ENCODE assay signal across 9 cellular contexts in the genomic region with DNA sequence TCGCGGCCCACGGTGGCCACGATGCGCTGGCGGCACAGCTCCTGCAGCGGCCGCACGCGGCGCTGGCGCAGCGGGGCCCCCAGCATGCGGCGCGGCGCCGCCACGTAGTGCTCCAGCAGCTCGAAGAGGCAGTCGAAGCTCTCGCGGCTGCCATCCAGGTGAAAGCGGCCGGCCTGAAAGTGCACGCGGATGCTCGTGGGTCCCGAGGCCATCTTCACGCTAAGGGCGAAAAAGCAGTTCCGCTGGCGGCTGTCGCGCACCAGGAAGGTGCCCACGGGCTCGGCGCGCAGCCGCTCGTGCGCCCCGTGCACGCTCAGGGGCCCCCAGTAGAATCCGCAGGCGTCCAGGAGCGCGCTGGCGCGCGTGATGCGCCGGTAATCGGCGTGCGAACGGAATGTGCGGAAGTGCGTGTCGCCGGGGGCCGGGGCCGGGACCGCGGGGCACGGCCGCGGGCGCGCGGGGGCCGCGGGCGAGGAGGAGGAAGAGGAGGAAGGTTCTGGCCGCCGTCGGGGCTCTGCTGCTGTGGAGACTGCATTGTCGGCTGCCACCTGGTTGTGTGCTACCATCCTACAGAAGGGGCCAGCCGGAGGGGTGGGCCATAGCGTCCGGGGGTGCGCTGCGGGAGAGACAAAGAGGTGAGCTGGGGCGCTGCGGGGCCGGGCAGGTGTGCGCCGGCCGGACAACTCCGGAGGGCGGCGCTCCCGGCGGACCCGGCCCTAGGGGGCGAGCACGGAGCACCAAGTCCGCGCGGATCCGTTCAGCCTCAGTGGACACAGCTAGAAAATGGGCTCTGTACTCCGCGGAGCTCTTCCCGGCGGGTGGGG. TPM values are rescaled to one million over a fixed set of nuclear protein-coding genes. Genes with fewer than 3 reads are reported as not detected.
DNase-seq lines count a peak whose midpoint lies in the region; ATAC-seq and TF ChIP-seq lines count a peak whose summit lies in the region.
"Had no signal": no experiment of that assay in that cellular context is flagged by ENCODE, and none has a peak within 500 bp of the region (broad histone marks: within the 10 kb centered on the region; RNA-seq: fewer than 3 reads in every experiment).

No MANE protein-coding gene starts in this region.

- H3K9ac ChIP-seq in iPS-15b (ENCODE audit: low read depth, low read length) = peak overlapping the region; percentile 81
- peak overlapping the region; percentile 80 for H3K9ac ChIP-seq in smooth muscle cell (ENCODE audit: low read depth)

- peaks cover 35% of the 10 kb centered on the region for H4K20me1 ChIP-seq in smooth muscle cell (ENCODE audit: low read depth)

- H3K27me3 ChIP-seq in SJSA1 (replicated peaks) = no peaks in the 10 kb centered on the region
- peaks cover 2% of the 10 kb centered on the region for H3K27me3 ChIP-seq in iPS-15b (ENCODE audit: control insufficient read depth, insufficient read depth, low read length)
- no peaks in the 10 kb centered on the region for H3K27me3 ChIP-seq in smooth muscle cell (ENCODE audit: low read depth)

- peak; percentile 20 for ATAC-seq in HG02943 (IDR thresholded peaks at IDR 0.05; ENCODE audit: low read depth, unreplicated experiment)

- H3K4me1 ChIP-seq in SJSA1 (replicated peaks) = peaks cover 57% of the 10 kb centered on the region
- peaks cover 8% of the 10 kb centered on the region for H3K4me1 ChIP-seq in iPS-15b (ENCODE audit: control insufficient read depth, insufficient read depth, low read length)
- H3K4me1 ChIP-seq in smooth muscle cell (ENCODE audit: low read depth) = peaks cover 10% of the 10 kb centered on the region

- H3K27ac ChIP-seq in SJSA1 = no peak overlapping the region
- peak overlapping the region; percentile 30 for H3K27ac ChIP-seq in smooth muscle cell (ENCODE audit: low read depth)

- no peak overlapping the region for H2AFZ ChIP-seq in smooth muscle cell (ENCODE audit: low read depth)

- peaks cover 18% of the 10 kb centered on the region for H3F3A ChIP-seq in smooth muscle cell (ENCODE audit: low read depth)

- H3K79me2 ChIP-seq in smooth muscle cell (ENCODE audit: low read depth) = peaks cover 19% of the 10 kb centered on the region

- TF ChIP-seq CTCF in smooth muscle cell (IDR thresholded peaks at IDR 0.05; ENCODE audit: borderline replicate concordance, insufficient read depth, poor library complexity, severe bottlenecking) = no peak

- under 1% methylated on average over 82 of the region's 105 CpGs for WGBS in smooth muscle cell (ENCODE audit: low lambda C conversion rate)

- H3K9me3 ChIP-seq in SJSA1 (replicated peaks) (no peaks in the 10 kb centered on the region), iPS-15b (ENCODE audit: control insufficient read depth, insufficient read depth, low read length) (no peaks in the 10 kb centered on the region), smooth muscle cell (replicated peaks; ENCODE audit: low read depth) (no peaks in the 10 kb centered on the region)

- peaks cover 49% of the 10 kb centered on the region for H3K36me3 ChIP-seq in SJSA1
- peaks cover 16% of the 10 kb centered on the region for H3K36me3 ChIP-seq in iPS-15b (ENCODE audit: control insufficient read depth, insufficient read depth, low read length)
- H3K36me3 ChIP-seq in smooth muscle cell (ENCODE audit: low read depth) = no peaks in the 10 kb centered on the region

- peak overlapping the region; percentile 95 for H3K4me2 ChIP-seq in smooth muscle cell

- peak overlapping the region; percentile 80 for H3K4me3 ChIP-seq in SJSA1
- H3K4me3 ChIP-seq in iPS-15b (ENCODE audit: low read depth, low read length) = peak overlapping the region; percentile 75
- peak overlapping the region; percentile 95 for H3K4me3 ChIP-seq in smooth muscle cell

- DNase-seq in DMS153 (lab: John Stamatoyannopoulos, UW) = peak; percentile 40
- DNase-seq in DMS153 treated with DMSO at 0.1 percent for 48 hours (lab: John Stamatoyannopoulos, UW; ENCODE audit: unreplicated experiment) = no peak
- peak in 1 of 2 experiments; percentile 42 for DNase-seq in SJSA1 (ENCODE audit: low read depth in 1 of 2, low spot score in 2 of 2)
- peak; percentile 11 for DNase-seq in amniotic stem cell (lab: John Stamatoyannopoulos, UW)
- DNase-seq in smooth muscle cell (lab: John Stamatoyannopoulos, UW; ENCODE audit: unreplicated experiment) = no peak
- no peak for DNase-seq in SIG-M5 treated with dmso at 0.1 percent for 504 hours (lab: John Stamatoyannopoulos, UW; ENCODE audit: unreplicated experiment)

RNA-seq across cellular contexts. Expression of a gene that starts 0.9 kb away (rescaled TPM):
- 8.1 and 9.0 TPM in 2 replicates for total RNA-seq in SJSA1 (2014; rRNA removed; shearing (Covaris generic))
- 3.5 and 6.1 TPM in 2 replicates for total RNA-seq in smooth muscle cell
- polyA plus RNA-seq in smooth muscle cell = 17.6 and 18.7 TPM in 2 replicates

RNA-seq across cellular contexts. Expression of a gene that starts 14.0 kb away (rescaled TPM):
- total RNA-seq in SJSA1 (2014; rRNA removed; shearing (Covaris generic)) = 0.31 TPM in 1 of 2 replicates, not detected in the other
- total RNA-seq in smooth muscle cell = not detected in 2 replicates
- polyA plus RNA-seq in smooth muscle cell = not detected in 2 replicates
- total RNA-seq: myocyte had no signal

RNA-seq across cellular contexts. Expression of a gene that starts 18.3 kb away (rescaled TPM):
- not detected in 2 replicates for total RNA-seq in SJSA1 (2014; rRNA removed; shearing (Covaris generic))
- total RNA-seq in smooth muscle cell = not detected in 2 replicates
- polyA plus RNA-seq in smooth muscle cell = not detected in 2 replicates
- total RNA-seq: myocyte had no signal

RNA-seq across cellular contexts. Expression of a gene that starts 21.2 kb away (rescaled TPM):
- not detected in 2 replicates for total RNA-seq in SJSA1 (2014; rRNA removed; shearing (Covaris generic))
- total RNA-seq in smooth muscle cell = not detected in 2 replicates
- not detected in 2 replicates for polyA plus RNA-seq in smooth muscle cell
- total RNA-seq: myocyte had no signal

RNA-seq across cellular contexts. Expression of a gene that starts 26.0 kb away (rescaled TPM):
- total RNA-seq in SJSA1 (2014; rRNA removed; shearing (Covaris generic)) = not detected in 2 replicates
- not detected in 2 replicates for total RNA-seq in smooth muscle cell
- polyA plus RNA-seq in smooth muscle cell = not detected in 2 replicates
- total RNA-seq: myocyte had no signal

Comparison
In these comparisons a context has a peak if more than half of its experiments do, and no peak if none do; other contexts are left out.
1. DNase-seq: peak in DMS153 (single experiment) and amniotic stem cell (single experiment); none in DMS153 treated with DMSO at 0.1 percent for 48 hours (single experiment), smooth muscle cell (single experiment) and SIG-M5 treated with dmso at 0.1 percent for 504 hours (single experiment).
2. Peak in every context shown above with its lines, with median percentiles within 50 percentile points of each other: H3K4me3 ChIP-seq.